In the genomic region with DNA sequence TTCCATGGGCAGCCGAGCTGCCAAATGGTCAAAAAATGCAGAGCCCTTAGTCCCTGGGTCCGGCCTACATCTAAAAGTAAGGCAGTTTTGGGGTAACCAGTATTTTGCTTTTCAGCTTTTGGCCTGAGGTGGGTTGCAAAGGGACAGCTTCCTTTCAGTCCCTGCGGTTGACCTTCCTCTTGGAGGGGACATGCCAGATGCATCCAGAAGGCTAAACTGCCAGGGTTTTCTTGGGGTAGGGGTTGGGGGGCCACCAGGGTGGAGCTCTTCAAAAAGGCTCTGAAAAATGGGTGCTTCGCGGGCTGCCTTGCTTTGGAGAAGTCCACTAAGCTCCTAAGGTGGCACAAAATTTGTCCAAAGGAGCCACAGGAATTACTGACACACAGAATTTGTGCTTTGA, we compare ENCODE assay signal across 20 cellular contexts.
A peak's percentile ranks its signal among the peaks of the same experiment; 100 is the strongest.
DNase-seq lines count a peak whose midpoint lies in the region; ATAC-seq and TF ChIP-seq lines count a peak whose summit lies in the region.
"Had no signal": no experiment of that assay in that cellular context is flagged by ENCODE, and none has a peak within 500 bp of the region (broad histone marks: within the 10 kb centered on the region; RNA-seq: fewer than 3 reads in every experiment).

No MANE protein-coding gene starts in this region.

- ATAC-seq in left cardiac atrium: no peak
- no peak for ATAC-seq in stimulated activated memory B cell treated with anti-CD40 and anti-IgM and Interleukin-4, amounts not matched to agents 10 μg/mL and 1 μg/mL and 100 μg/mL, for 72 hours
- ATAC-seq in GM21619 (IDR thresholded peaks at IDR 0.05; ENCODE audit: unreplicated experiment): no peak
- ATAC-seq: CD8-positive, alpha-beta T cell; GM12878; HCT116 had no signal

- whole genome bisulfite sequencing in endodermal cell (ENCODE audit: insufficient coverage in 1 of 2, insufficient read length in 1 of 2), 2 experiments: 94 to 98% methylated on average over 5 of the region's 5 CpGs

- H3K4me1 ChIP-seq in cardiac muscle cell (ENCODE audit: low read depth) (no peaks in the 10 kb centered on the region), endodermal cell (ENCODE audit: control insufficient read depth, insufficient read depth, low read length) (no peaks in the 10 kb centered on the region)

- H3K27me3 Mint-ChIP-seq in endodermal cell (ENCODE audit: insufficient read depth): no peaks in the 10 kb centered on the region
- H3K27me3 Mint-ChIP-seq in stimulated activated memory B cell treated with anti-CD40 and anti-IgM and Interleukin-4, amounts not matched to agents 10 μg/mL and 1 μg/mL and 100 μg/mL, for 72 hours: no peaks in the 10 kb centered on the region
- H3K27me3 Mint-ChIP-seq: B cell had no signal

- no peaks in the 10 kb centered on the region for H3K9me3 Mint-ChIP-seq in endodermal cell
- H3K9me3 Mint-ChIP-seq in stimulated activated memory B cell treated with anti-CD40 and anti-IgM and Interleukin-4, amounts not matched to agents 10 μg/mL and 1 μg/mL and 100 μg/mL, for 72 hours: peaks cover 12% of the 10 kb centered on the region
- H3K9me3 Mint-ChIP-seq: CD8-positive, alpha-beta T cell had no signal

- CTCF ChIA-PET in RWPE1 (lab: Yijun Ruan, JAX): interaction anchor here (0.6 kb wide), 1 partner anchor 164 kb away, joined by 3 read pairs; no protein-coding TSS in a partner anchor

- peak overlapping the region; percentile 39 for H3K27ac ChIP-seq in cardiac muscle cell
- peak overlapping the region; percentile 33 for H3K27ac ChIP-seq in RWPE1
- H3K27ac ChIP-seq in endodermal cell (ENCODE audit: low read depth, low read length): no peak overlapping the region
- H3K27ac ChIP-seq: BLaER1 treated with 17β-estradiol and CSF1 and Interleukin-3, amounts not matched to agents 10 nM and 100 nM; GM23248 had no signal

- POLR2A ChIA-PET in RWPE1 (lab: Yijun Ruan, JAX; ENCODE audit: low non-redundant PET): no interaction called here

- peaks cover 10% of the 10 kb centered on the region for H3K4me1 Mint-ChIP-seq in endodermal cell
- H3K4me1 Mint-ChIP-seq in stimulated activated memory B cell treated with anti-CD40 and anti-IgM and Interleukin-4, amounts not matched to agents 10 μg/mL and 1 μg/mL and 100 μg/mL, for 72 hours: peaks cover 8% of the 10 kb centered on the region
- H3K4me1 Mint-ChIP-seq: B cell had no signal

- DNase-seq in cardiac muscle cell (ENCODE audit: low read depth in 1 of 2, low spot score in 1 of 2): no peak
- no peak for DNase-seq in left cardiac atrium
- no peak for DNase-seq in RWPE1 (ENCODE audit: low spot score)
- no peak for DNase-seq in endodermal cell
- DNase-seq in globus pallidus (ENCODE audit: low spot score): no peak
- DNase-seq in iPS-NIHi7 (ENCODE audit: extremely low spot score): no peak
- DNase-seq: CD8-positive, alpha-beta T cell; DMS 273 treated with DMSO at 0.1 percent for 48 hours; DMS53; DND-41; EL; GM23248; HFFc6; IMR-90 had no signal

- no peak overlapping the region for H3K4me3 Mint-ChIP-seq in endodermal cell
- H3K4me3 Mint-ChIP-seq in stimulated activated memory B cell treated with anti-CD40 and anti-IgM and Interleukin-4, amounts not matched to agents 10 μg/mL and 1 μg/mL and 100 μg/mL, for 72 hours: no peak overlapping the region
- H3K4me3 Mint-ChIP-seq: B cell; CD8-positive, alpha-beta T cell; HFFc6 had no signal

- H3K27me3 ChIP-seq in cardiac muscle cell (no peaks in the 10 kb centered on the region), endodermal cell (ENCODE audit: control insufficient read depth, insufficient read depth, low read length, poor library complexity, severe bottlenecking) (no peaks in the 10 kb centered on the region)
- H3K27me3 ChIP-seq: BLaER1 treated with 17β-estradiol and CSF1 and Interleukin-3, amounts not matched to agents 10 nM and 100 nM had no signal

- no peak overlapping the region for H3K9ac ChIP-seq in endodermal cell (ENCODE audit: extremely low read depth, low read length, poor library complexity, severe bottlenecking)
- H3K9ac ChIP-seq: BLaER1 treated with 17β-estradiol and CSF1 and Interleukin-3, amounts not matched to agents 10 nM and 100 nM; GM23248 had no signal

- H3K36me3 ChIP-seq in cardiac muscle cell (no peaks in the 10 kb centered on the region), endodermal cell (ENCODE audit: control insufficient read depth, insufficient read depth, low read length) (peaks cover 19% of the 10 kb centered on the region)

- peaks cover 15% of the 10 kb centered on the region for H3K36me3 Mint-ChIP-seq in endodermal cell (ENCODE audit: low read depth)
- H3K36me3 Mint-ChIP-seq in stimulated activated memory B cell treated with anti-CD40 and anti-IgM and Interleukin-4, amounts not matched to agents 10 μg/mL and 1 μg/mL and 100 μg/mL, for 72 hours: peaks cover 12% of the 10 kb centered on the region

- intact Hi-C loops in left cardiac atrium (cut with DNase I): no loop called here

- H3K9me3 ChIP-seq in cardiac muscle cell (ENCODE audit: low read depth): no peaks in the 10 kb centered on the region
- no peaks in the 10 kb centered on the region for H3K9me3 ChIP-seq in endodermal cell (ENCODE audit: control insufficient read depth, low read length)

- peak overlapping the region; percentile 35 for H3K27ac Mint-ChIP-seq in endodermal cell
- peak overlapping the region; percentile 32 for H3K27ac Mint-ChIP-seq in stimulated activated memory B cell treated with anti-CD40 and anti-IgM and Interleukin-4, amounts not matched to agents 10 μg/mL and 1 μg/mL and 100 μg/mL, for 72 hours
- H3K27ac Mint-ChIP-seq: B cell; CD8-positive, alpha-beta T cell; HFFc6 had no signal

- TF ChIP-seq CTCF in cardiac muscle cell (IDR thresholded peaks at IDR 0.05; ENCODE audit: low read depth, low read length) (no peak), RWPE1 (conservative IDR thresholded peaks at IDR 0.05; ENCODE audit: low read depth) (no peak), endodermal cell (conservative IDR thresholded peaks at IDR 0.05) (no peak)

- no peak overlapping the region for H3K4me3 ChIP-seq in cardiac muscle cell
- H3K4me3 ChIP-seq in endodermal cell (ENCODE audit: low read length): no peak overlapping the region
- H3K4me3 ChIP-seq: BLaER1 treated with 17β-estradiol and CSF1 and Interleukin-3, amounts not matched to agents 10 nM and 100 nM; GM12878; GM23248 had no signal
